ENCODE assay signal across 11 cellular contexts in the genomic region with DNA sequence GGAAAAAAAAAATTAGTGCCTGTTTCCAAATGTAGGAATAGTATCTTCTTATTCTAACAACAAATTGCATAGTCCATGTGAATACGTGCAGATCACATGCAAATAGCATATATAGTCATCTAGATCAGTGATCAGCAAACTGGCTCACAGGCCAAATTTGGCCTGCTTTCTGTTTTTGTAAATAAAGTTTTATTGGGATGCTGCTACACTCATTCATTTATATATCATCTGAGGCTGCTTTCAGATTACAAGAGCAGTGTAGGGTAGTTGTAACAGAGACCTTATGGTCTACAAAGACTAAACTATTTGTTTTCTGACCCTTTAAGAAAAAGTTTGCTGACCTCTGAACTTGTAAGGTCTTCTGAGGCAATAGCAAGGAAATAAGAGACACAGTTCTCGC.
"Had no signal": no experiment of that assay in that cellular context is flagged by ENCODE, and none has a peak within 500 bp of the region (broad histone marks: within the 10 kb centered on the region; RNA-seq: fewer than 3 reads in every experiment).

No MANE protein-coding gene starts in this region.

- H3K9me3 Mint-ChIP-seq: activated naive CD4-positive, alpha-beta T cell treated with anti-CD3 and anti-CD28 coated beads for 36 hours; activated naive CD8-positive, alpha-beta T cell treated with anti-CD3 and anti-CD28 coated beads for 36 hours; activated T-cell treated with anti-CD3 and anti-CD28 coated beads, Interleukin-2, amount 50 U/mL, for 24 hours; brain; dendritic cell treated with granulocyte-macrophage colony-stimulating factor and Interleukin-4, amounts not matched to agents 40 ng/mL and 50 ng/mL, for 4 days; endodermal cell; natural killer cell treated with Interleukin-12 subunit alpha and Interleukin-12 subunit beta and Interleukin-15 and Interleukin-18, amount 100 ng/mL, for 72 hours; stimulated activated memory B cell treated with anti-CD40 and anti-IgM and Interleukin-4, amounts not matched to agents 10 μg/mL and 1 μg/mL and 100 μg/mL, for 72 hours; T-cell; T-helper 2 cell treated with Interferon-gamma antibody and Interleukin-4, amounts not matched to agents 5 μg/mL and 100 μg/mL, for 36 hours had no signal

- H3K4me3 Mint-ChIP-seq: activated CD4-positive, alpha-beta T cell treated with anti-CD3 and anti-CD28 coated beads for 36 hours; activated naive CD4-positive, alpha-beta T cell treated with anti-CD3 and anti-CD28 coated beads for 36 hours; activated naive CD8-positive, alpha-beta T cell treated with anti-CD3 and anti-CD28 coated beads for 36 hours; activated T-cell treated with anti-CD3 and anti-CD28 coated beads, Interleukin-2, amount 50 U/mL, for 24 hours; brain; dendritic cell treated with granulocyte-macrophage colony-stimulating factor and Interleukin-4, amounts not matched to agents 40 ng/mL and 50 ng/mL, for 4 days; endodermal cell; natural killer cell treated with Interleukin-12 subunit alpha and Interleukin-12 subunit beta and Interleukin-15 and Interleukin-18, amount 100 ng/mL, for 72 hours; stimulated activated memory B cell treated with anti-CD40 and anti-IgM and Interleukin-4, amounts not matched to agents 10 μg/mL and 1 μg/mL and 100 μg/mL, for 72 hours; T-cell; T-helper 2 cell treated with Interferon-gamma antibody and Interleukin-4, amounts not matched to agents 5 μg/mL and 100 μg/mL, for 36 hours had no signal

- H3K27me3 Mint-ChIP-seq: activated CD4-positive, alpha-beta T cell treated with anti-CD3 and anti-CD28 coated beads for 36 hours; activated naive CD8-positive, alpha-beta T cell treated with anti-CD3 and anti-CD28 coated beads for 36 hours; activated T-cell treated with anti-CD3 and anti-CD28 coated beads, Interleukin-2, amount 50 U/mL, for 24 hours; brain; dendritic cell treated with granulocyte-macrophage colony-stimulating factor and Interleukin-4, amounts not matched to agents 40 ng/mL and 50 ng/mL, for 4 days; natural killer cell treated with Interleukin-12 subunit alpha and Interleukin-12 subunit beta and Interleukin-15 and Interleukin-18, amount 100 ng/mL, for 72 hours; stimulated activated memory B cell treated with anti-CD40 and anti-IgM and Interleukin-4, amounts not matched to agents 10 μg/mL and 1 μg/mL and 100 μg/mL, for 72 hours; T-cell had no signal

- H3K27ac Mint-ChIP-seq: dendritic cell treated with granulocyte-macrophage colony-stimulating factor and Interleukin-4, amounts not matched to agents 40 ng/mL and 50 ng/mL, for 4 days; endodermal cell; stimulated activated memory B cell treated with anti-CD40 and anti-IgM and Interleukin-4, amounts not matched to agents 10 μg/mL and 1 μg/mL and 100 μg/mL, for 72 hours; T-cell; T-helper 2 cell treated with Interferon-gamma antibody and Interleukin-4, amounts not matched to agents 5 μg/mL and 100 μg/mL, for 36 hours had no signal
